In the genomic region with DNA sequence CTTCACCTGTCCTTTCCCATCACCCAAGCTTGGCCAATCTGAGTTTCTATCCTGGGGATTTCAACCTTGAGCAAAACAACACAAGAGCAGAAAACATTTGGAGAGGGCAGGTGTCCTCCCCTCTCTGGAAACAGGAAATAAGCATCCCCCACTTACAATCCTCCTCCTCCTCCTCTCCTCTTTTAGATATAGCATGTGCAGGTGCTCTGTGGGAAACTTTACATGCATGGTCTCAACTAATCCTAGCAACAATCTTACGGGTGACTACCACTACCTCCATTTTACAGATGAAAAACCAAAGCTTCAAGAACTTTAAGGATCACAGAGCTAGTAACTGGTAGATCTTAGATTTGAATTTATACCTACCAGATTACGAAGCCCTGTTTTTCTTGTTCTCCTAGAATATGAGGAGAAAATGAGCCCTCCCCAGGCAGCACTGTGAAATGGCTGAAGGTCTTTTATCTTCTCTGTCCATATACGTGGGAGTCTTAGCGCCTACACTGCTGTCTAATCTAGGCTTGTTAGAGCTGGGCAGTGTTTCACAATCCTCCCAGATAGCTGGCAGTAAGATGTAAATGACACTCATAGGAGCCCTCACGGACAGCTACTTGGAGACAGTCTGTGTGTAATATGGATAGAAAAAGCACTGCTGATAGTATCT, we compare ENCODE assay signal across 16 cellular contexts.
A peak's percentile ranks its signal among the peaks of the same experiment; 100 is the strongest.
DNase-seq lines count a peak whose midpoint lies in the region; ATAC-seq and TF ChIP-seq lines count a peak whose summit lies in the region.
"Had no signal": no experiment of that assay in that cellular context is flagged by ENCODE, and none has a peak within 500 bp of the region (broad histone marks: within the 10 kb centered on the region; RNA-seq: fewer than 3 reads in every experiment).

No MANE protein-coding gene starts in this region.

- H3K4me1 ChIP-seq in mesenchymal stem cell (ENCODE audit: control insufficient read depth, insufficient read depth, low read depth, low read length) (peaks cover 2% of the 10 kb centered on the region), ascending aorta (peaks cover 0 to 4% of the 10 kb centered on the region in 2 donors)
- H3K4me1 ChIP-seq in effector memory CD4-positive, alpha-beta T cell (ENCODE audit: control insufficient read depth, insufficient read depth, low read length, poor library complexity, severe bottlenecking): no peaks in the 10 kb centered on the region

- H2AK5ac ChIP-seq in mesenchymal stem cell (ENCODE audit: low read length, severe bottlenecking): no peak overlapping the region

- H3K27me3 Mint-ChIP-seq in activated naive CD8-positive, alpha-beta T cell treated with anti-CD3 and anti-CD28 coated beads, Interleukin-2, amount 50 U/mL, for 24 hours: peaks cover 18% of the 10 kb centered on the region
- H3K27me3 Mint-ChIP-seq: activated CD4-positive, alpha-beta T cell treated with anti-CD3 and anti-CD28 coated beads, Interleukin-2, amount 10 ng/mL, durations not matched to agents 7 days and 5 days; CD4-positive, alpha-beta memory T cell had no signal

- H4K91ac ChIP-seq in mesenchymal stem cell (ENCODE audit: low read length): no peak overlapping the region

- in situ Hi-C loops in brain microvascular endothelial cell (cut with HindIII; ENCODE audit: low pct_ligation_motif_present, low sequenced_read_pairs): no loop called here

- no peak overlapping the region for H3K23ac ChIP-seq in mesenchymal stem cell (ENCODE audit: low read length in 2 of 2)

- no peak for ATAC-seq in HG03039 (IDR thresholded peaks at IDR 0.05; ENCODE audit: unreplicated experiment)
- no peak for ATAC-seq in activated naive CD8-positive, alpha-beta T cell treated with anti-CD3 and anti-CD28 coated beads, Interleukin-2, amount 50 U/mL, for 24 hours
- ATAC-seq: stimulated activated memory B cell treated with anti-CD40 and anti-IgM and Interleukin-4, amounts not matched to agents 10 μg/mL and 1 μg/mL and 100 μg/mL, for 72 hours had no signal

- H4K8ac ChIP-seq in mesenchymal stem cell (ENCODE audit: low read length): no peak overlapping the region

- H2BK12ac ChIP-seq in mesenchymal stem cell (ENCODE audit: low read length in 2 of 2): no peak overlapping the region

- H3K9me3 ChIP-seq in mesenchymal stem cell (ENCODE audit: control insufficient read depth, low read length) (no peaks in the 10 kb centered on the region), ascending aorta (no peaks in the 10 kb centered on the region)
- no peaks in the 10 kb centered on the region for H3K9me3 ChIP-seq in effector memory CD4-positive, alpha-beta T cell (ENCODE audit: control insufficient read depth, low read length)
- H3K9me3 ChIP-seq: MG63 had no signal

- no peak overlapping the region for H2AFZ ChIP-seq in mesenchymal stem cell (ENCODE audit: low read depth, low read length)

- H3K36me3 ChIP-seq in brain microvascular endothelial cell (replicated peaks): no peaks in the 10 kb centered on the region
- H3K36me3 ChIP-seq in mesenchymal stem cell (ENCODE audit: control insufficient read depth in 1 of 2, insufficient read depth in 2 of 2, low read depth in 1 of 2, low read length in 2 of 2): no peaks in the 10 kb centered on the region
- H3K36me3 ChIP-seq in ascending aorta: no peaks in the 10 kb centered on the region
- no peaks in the 10 kb centered on the region for H3K36me3 ChIP-seq in effector memory CD4-positive, alpha-beta T cell (ENCODE audit: control insufficient read depth, insufficient read depth, low read length)
- H3K36me3 ChIP-seq: MG63 had no signal

- no peak overlapping the region for H3K18ac ChIP-seq in mesenchymal stem cell (ENCODE audit: low read depth in 1 of 2, low read length in 2 of 2)

- H3K14ac ChIP-seq in mesenchymal stem cell (ENCODE audit: low read length in 2 of 2): no peak overlapping the region

- H3K4ac ChIP-seq in mesenchymal stem cell (ENCODE audit: low read depth in 1 of 2, low read length in 2 of 2): no peak overlapping the region

- H3K36me3 Mint-ChIP-seq in activated naive CD8-positive, alpha-beta T cell treated with anti-CD3 and anti-CD28 coated beads, Interleukin-2, amount 50 U/mL, for 24 hours (ENCODE audit: low read depth): no peaks in the 10 kb centered on the region
- H3K36me3 Mint-ChIP-seq: CD4-positive, alpha-beta memory T cell; mesothelial cell of epicardium; stimulated activated memory B cell treated with anti-CD40 and anti-IgM and Interleukin-4, amounts not matched to agents 10 μg/mL and 1 μg/mL and 100 μg/mL, for 72 hours had no signal

- H3K4me3 Mint-ChIP-seq in activated naive CD8-positive, alpha-beta T cell treated with anti-CD3 and anti-CD28 coated beads, Interleukin-2, amount 50 U/mL, for 24 hours: no peak overlapping the region
- H3K4me3 Mint-ChIP-seq: activated CD4-positive, alpha-beta T cell treated with anti-CD3 and anti-CD28 coated beads, Interleukin-2, amount 10 ng/mL, durations not matched to agents 7 days and 5 days; CD4-positive, alpha-beta memory T cell; mesothelial cell of epicardium; stimulated activated memory B cell treated with anti-CD40 and anti-IgM and Interleukin-4, amounts not matched to agents 10 μg/mL and 1 μg/mL and 100 μg/mL, for 72 hours had no signal

- 71% methylated on average over 4 of the region's 5 CpGs for WGBS in mesenchymal stem cell

- no peak overlapping the region for H3K27ac Mint-ChIP-seq in activated naive CD8-positive, alpha-beta T cell treated with anti-CD3 and anti-CD28 coated beads, Interleukin-2, amount 50 U/mL, for 24 hours
- H3K27ac Mint-ChIP-seq: activated CD4-positive, alpha-beta T cell treated with anti-CD3 and anti-CD28 coated beads, Interleukin-2, amount 10 ng/mL, durations not matched to agents 7 days and 5 days; activated T-helper 2 cell treated with anti-CD3 and anti-CD28 coated beads, Interferon-gamma antibody, Interleukin-2, Interleukin-4, amounts not matched to agents 10 μg/mL and 5 μg/mL and 100 μg/mL, durations not matched to agents 14 hours and 24 hours and 36 hours; CD4-positive, alpha-beta memory T cell; mesothelial cell of epicardium; stimulated activated memory B cell treated with anti-CD40 and anti-IgM and Interleukin-4, amounts not matched to agents 10 μg/mL and 1 μg/mL and 100 μg/mL, for 72 hours had no signal

- no peaks in the 10 kb centered on the region for H3K79me1 ChIP-seq in mesenchymal stem cell (replicated peaks; ENCODE audit: low read length, poor library complexity, severe bottlenecking)

- peaks cover 17% of the 10 kb centered on the region for H3K4me1 Mint-ChIP-seq in activated naive CD8-positive, alpha-beta T cell treated with anti-CD3 and anti-CD28 coated beads, Interleukin-2, amount 50 U/mL, for 24 hours

- no peak overlapping the region for H2BK15ac ChIP-seq in mesenchymal stem cell (ENCODE audit: low read depth, poor library complexity, severe bottlenecking)

- no peak overlapping the region for H2BK5ac ChIP-seq in mesenchymal stem cell (ENCODE audit: low read depth, low read length, poor library complexity, severe bottlenecking)

- peaks cover 3% of the 10 kb centered on the region for H3K27me3 ChIP-seq in brain microvascular endothelial cell (replicated peaks)
- peaks cover 7 to 27% of the 10 kb centered on the region in 2 experiments for H3K27me3 ChIP-seq in mesenchymal stem cell (ENCODE audit: control insufficient read depth in 1 of 2, insufficient read depth in 1 of 2, low read length in 2 of 2)
- no peaks in the 10 kb centered on the region for H3K27me3 ChIP-seq in ascending aorta
- no peaks in the 10 kb centered on the region for H3K27me3 ChIP-seq in effector memory CD4-positive, alpha-beta T cell (replicated peaks; ENCODE audit: control insufficient read depth, insufficient read depth, low read length, poor library complexity, severe bottlenecking)
- H3K27me3 ChIP-seq: MG63 had no signal

- no peak overlapping the region for H3K9ac ChIP-seq in mesenchymal stem cell (ENCODE audit: low read length)

- H2BK120ac ChIP-seq in mesenchymal stem cell (ENCODE audit: low read depth, low read length): no peak overlapping the region

- DNase-seq in GF-D8 (lab: John Stamatoyannopoulos, UW) (peak; percentile 74), NCI-H226 (peak; percentile 76), brain microvascular endothelial cell (peak; percentile 4), mesenchymal stem cell (peak; percentile 50), ascending aorta (ENCODE audit: low spot score in 2 of 2) (no peak)
- DNase-seq in activated naive CD8-positive, alpha-beta T cell treated with anti-CD3 and anti-CD28 coated beads, Interleukin-2, amount 50 U/mL, for 24 hours: no peak
- no peak for DNase-seq in effector memory CD4-positive, alpha-beta T cell
- DNase-seq: activated CD4-positive, alpha-beta T cell treated with anti-CD3 and anti-CD28 coated beads, Interleukin-2, amount 10 ng/mL, durations not matched to agents 7 days and 5 days; CD4-positive, alpha-beta memory T cell; MG63; posterior cingulate gyrus; stimulated activated CD4-positive, alpha-beta T cell treated with anti-CD3 and anti-CD28 coated beads, Interleukin-2, amount 100 ng/mL, for 24 hours had no signal

- no peaks in the 10 kb centered on the region for H3K9me3 Mint-ChIP-seq in activated naive CD8-positive, alpha-beta T cell treated with anti-CD3 and anti-CD28 coated beads, Interleukin-2, amount 50 U/mL, for 24 hours
- H3K9me3 Mint-ChIP-seq: activated CD4-positive, alpha-beta T cell treated with anti-CD3 and anti-CD28 coated beads, Interleukin-2, amount 10 ng/mL, durations not matched to agents 7 days and 5 days; activated T-helper 2 cell treated with anti-CD3 and anti-CD28 coated beads, Interferon-gamma antibody, Interleukin-2, Interleukin-4, amounts not matched to agents 10 μg/mL and 5 μg/mL and 100 μg/mL, durations not matched to agents 14 hours and 24 hours and 36 hours; CD4-positive, alpha-beta memory T cell; mesothelial cell of epicardium; stimulated activated memory B cell treated with anti-CD40 and anti-IgM and Interleukin-4, amounts not matched to agents 10 μg/mL and 1 μg/mL and 100 μg/mL, for 72 hours had no signal

- no peak overlapping the region for H3K4me3 ChIP-seq in brain microvascular endothelial cell (ENCODE audit: low read depth, low read length)
- H3K4me3 ChIP-seq in mesenchymal stem cell (ENCODE audit: insufficient read depth in 1 of 2, low read depth in 1 of 2, low read length in 2 of 2): no peak overlapping the region
- no peak overlapping the region for H3K4me3 ChIP-seq in ascending aorta
- H3K4me3 ChIP-seq in effector memory CD4-positive, alpha-beta T cell (ENCODE audit: insufficient read depth, low read depth, low read length, poor library complexity, severe bottlenecking): no peak overlapping the region
- H3K4me3 ChIP-seq: MG63 had no signal

- TF ChIP-seq CTCF in brain microvascular endothelial cell (IDR thresholded peaks at IDR 0.05; ENCODE audit: low read depth, low read length, missing control alignments): no peak
- TF ChIP-seq CTCF in ascending aorta (IDR thresholded peaks at IDR 0.05): no peak

- H3K4me2 ChIP-seq in mesenchymal stem cell (ENCODE audit: low read length, poor library complexity, severe bottlenecking): no peak overlapping the region

- intact Hi-C loops in ascending aorta (cut with DNase I): no loop called here

- H3K27ac ChIP-seq in brain microvascular endothelial cell (no peak overlapping the region), mesenchymal stem cell (ENCODE audit: low read length, poor library complexity, severe bottlenecking) (no peak overlapping the region), ascending aorta (no peak overlapping the region)
- no peak overlapping the region for H3K27ac ChIP-seq in effector memory CD4-positive, alpha-beta T cell (ENCODE audit: insufficient read depth, low read length, poor library complexity, severe bottlenecking)

Comparison
In these comparisons a context has a peak if more than half of its experiments do, and no peak if none do; other contexts are left out.
1. DNase-seq: peak in GF-D8 (single experiment), NCI-H226 (single experiment), brain microvascular endothelial cell (single experiment) and mesenchymal stem cell (single experiment); none in ascending aorta (0 of 2), activated naive CD8-positive, alpha-beta T cell treated with anti-CD3 and anti-CD28 coated beads, Interleukin-2, amount 50 U/mL, for 24 hours (single experiment) and effector memory CD4-positive, alpha-beta T cell (0 of 3).